ENCODE assay signal across 1 cellular context in the genomic region with DNA sequence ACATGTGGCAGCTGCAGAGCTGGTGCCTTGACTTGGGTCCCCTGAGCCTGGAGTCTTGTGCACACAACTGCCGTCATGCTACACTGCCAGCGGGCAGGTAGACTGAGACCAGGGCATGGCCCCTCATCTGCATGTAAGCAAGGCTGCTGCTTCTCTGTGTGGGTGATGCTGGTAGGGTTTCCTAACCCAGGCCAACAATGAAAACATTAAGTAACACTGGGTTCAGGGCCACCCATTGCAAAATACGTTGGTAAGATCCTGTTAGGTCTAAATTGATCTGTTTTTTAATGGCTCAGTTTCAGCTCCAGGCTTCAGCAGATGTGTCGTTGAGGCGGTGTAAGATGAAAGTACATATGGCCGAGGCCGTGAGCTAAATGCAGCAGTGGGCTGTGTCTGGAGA.
TF ChIP-seq lines count a peak whose summit lies in the region.

No MANE protein-coding gene starts in this region.

TF ChIP-seq in IMR-90, 13 proteins besides CTCF, POLR2A, EP300 and RAD21:
- TF ChIP-seq, protein P1, sequence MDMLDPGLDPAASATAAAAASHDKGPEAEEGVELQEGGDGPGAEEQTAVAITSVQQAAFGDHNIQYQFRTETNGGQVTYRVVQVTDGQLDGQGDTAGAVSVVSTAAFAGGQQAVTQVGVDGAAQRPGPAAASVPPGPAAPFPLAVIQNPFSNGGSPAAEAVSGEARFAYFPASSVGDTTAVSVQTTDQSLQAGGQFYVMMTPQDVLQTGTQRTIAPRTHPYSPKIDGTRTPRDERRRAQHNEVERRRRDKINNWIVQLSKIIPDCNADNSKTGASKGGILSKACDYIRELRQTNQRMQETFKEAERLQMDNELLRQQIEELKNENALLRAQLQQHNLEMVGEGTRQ (IDR thresholded peaks at IDR 0.05; ENCODE audit: low read depth, low read length): no peak
